ENCODE assay signal across 11 cellular contexts in genomic region chr13:98761979-98762616, GRCh38. TPM values are rescaled to one million over a fixed set of nuclear protein-coding genes. Genes with fewer than 3 reads are reported as not detected.
DNase-seq lines count a peak whose midpoint lies in the region; ATAC-seq and TF ChIP-seq lines count a peak whose summit lies in the region.
"Had no signal": no experiment of that assay in that cellular context is flagged by ENCODE, and none has a peak within 500 bp of the region (broad histone marks: within the 10 kb centered on the region; RNA-seq: fewer than 3 reads in every experiment).

No MANE protein-coding gene starts in this region.

- H3K27me3 ChIP-seq in ovary (no peaks in the 10 kb centered on the region), WERI-Rb-1 (ENCODE audit: insufficient read depth, low read depth, severe bottlenecking) (no peaks in the 10 kb centered on the region)

- H3K4me3 Mint-ChIP-seq in MCF 10A (ENCODE audit: unreplicated experiment): peak overlapping the region; percentile 15

- no peak for TF ChIP-seq POLR2A in ovary (IDR thresholded peaks at IDR 0.05)

- CTCF ChIA-PET in MCF 10A (lab: Yijun Ruan, JAX): interaction anchor here (0.6 to 1.1 kb wide), 3 partner anchors 11 to 108 kb away, joined by 3 to 4 read pairs (median 3); no protein-coding TSS in a partner anchor

- POLR2A ChIA-PET in MCF 10A (lab: Yijun Ruan, JAX): interaction anchor here (1.2 kb wide), 1 partner anchor 15 kb away, joined by 3 read pairs; no protein-coding TSS in a partner anchor

- H3K27ac Mint-ChIP-seq in MCF 10A (ENCODE audit: low read depth, unreplicated experiment): peak overlapping the region; percentile 50

- peaks cover 9% of the 10 kb centered on the region for H3K9me3 Mint-ChIP-seq in MCF 10A (ENCODE audit: unreplicated experiment)

- BruUV-seq in MCF 10A (replicated peaks; lab: Mats Ljungman, UMichigan): no TSS peak

- H3K36me3 ChIP-seq in ovary (no peaks in the 10 kb centered on the region), WERI-Rb-1 (no peaks in the 10 kb centered on the region)

- no peak for TF ChIP-seq CTCF in MCF 10A (IDR thresholded peaks at IDR 0.05; ENCODE audit: unreplicated experiment)
- no peak for TF ChIP-seq CTCF in ovary (IDR thresholded peaks at IDR 0.05)
- TF ChIP-seq CTCF in WERI-Rb-1 (IDR thresholded peaks at IDR 0.05; ENCODE audit: low read depth, low read length): no peak

- peaks cover 12% of the 10 kb centered on the region for H3K4me1 Mint-ChIP-seq in MCF 10A (ENCODE audit: insufficient read depth, unreplicated experiment)

- WGBS in ovary, 3 donors: 35 to 48% (median 40%) methylated on average over 15 of the region's 15 CpGs

- no peaks in the 10 kb centered on the region for H3K9me3 ChIP-seq in ovary
- peaks cover 3% of the 10 kb centered on the region for H3K9me3 ChIP-seq in WERI-Rb-1 (ENCODE audit: severe bottlenecking)

- intact Hi-C loops in MCF 10A (cut with micrococcal nuclease): no loop called here
- intact Hi-C loops in ovary (cut with DNase I): no loop called here

- peak overlapping the region; percentile 8 for H3K4me3 ChIP-seq in ovary
- no peak overlapping the region for H3K4me3 ChIP-seq in WERI-Rb-1 (ENCODE audit: low read depth, low read length)

- peak; percentile 22 for ATAC-seq in GM18498 (IDR thresholded peaks at IDR 0.05; ENCODE audit: unreplicated experiment)
- ATAC-seq in HG02571 (IDR thresholded peaks at IDR 0.05; ENCODE audit: unreplicated experiment): peak; percentile 37
- ATAC-seq in HG02588 (IDR thresholded peaks at IDR 0.05; ENCODE audit: unreplicated experiment): no peak

- no peaks in the 10 kb centered on the region for H3K4me1 ChIP-seq in ovary (ENCODE audit: insufficient read depth)

- H3K27ac ChIP-seq in ovary (no peak overlapping the region), WERI-Rb-1 (no peak overlapping the region)

- no peaks in the 10 kb centered on the region for H3K36me3 Mint-ChIP-seq in MCF 10A (ENCODE audit: insufficient read depth, unreplicated experiment)

- DNase-seq in MCF 10A (ENCODE audit: unreplicated experiment) (no peak), ovary (no peak), NCI-H524 (lab: John Stamatoyannopoulos, UW) (no peak), WERI-Rb-1 (no peak), NCI-H1417 (lab: John Stamatoyannopoulos, UW) (no peak)
- DNase-seq: central memory CD4-positive, alpha-beta T cell; NCI-H187 treated with DMSO at 0.1 percent for 48 hours; SHP77 treated with DMSO at 0.1 percent for 48 hours had no signal

- no peak for TF ChIP-seq EP300 in ovary (IDR thresholded peaks at IDR 0.05)

- H3K27me3 Mint-ChIP-seq in MCF 10A (ENCODE audit: insufficient read depth, unreplicated experiment): no peaks in the 10 kb centered on the region

RNA-seq across cellular contexts. Expression of gene SLC15A1, which starts 9.6 kb away (rescaled TPM):
- total RNA-seq in MCF 10A (2022) (not detected in 2 replicates), ovary (1 to 10 TPM in 1 of 7 donors, under 1 TPM in 3, not detected in 3; 0.05 to 1.3 (median 0.27) TPM)
- polyA plus RNA-seq in ovary: under 1 TPM; 0.11 to 0.15 TPM
